In the genomic region with DNA sequence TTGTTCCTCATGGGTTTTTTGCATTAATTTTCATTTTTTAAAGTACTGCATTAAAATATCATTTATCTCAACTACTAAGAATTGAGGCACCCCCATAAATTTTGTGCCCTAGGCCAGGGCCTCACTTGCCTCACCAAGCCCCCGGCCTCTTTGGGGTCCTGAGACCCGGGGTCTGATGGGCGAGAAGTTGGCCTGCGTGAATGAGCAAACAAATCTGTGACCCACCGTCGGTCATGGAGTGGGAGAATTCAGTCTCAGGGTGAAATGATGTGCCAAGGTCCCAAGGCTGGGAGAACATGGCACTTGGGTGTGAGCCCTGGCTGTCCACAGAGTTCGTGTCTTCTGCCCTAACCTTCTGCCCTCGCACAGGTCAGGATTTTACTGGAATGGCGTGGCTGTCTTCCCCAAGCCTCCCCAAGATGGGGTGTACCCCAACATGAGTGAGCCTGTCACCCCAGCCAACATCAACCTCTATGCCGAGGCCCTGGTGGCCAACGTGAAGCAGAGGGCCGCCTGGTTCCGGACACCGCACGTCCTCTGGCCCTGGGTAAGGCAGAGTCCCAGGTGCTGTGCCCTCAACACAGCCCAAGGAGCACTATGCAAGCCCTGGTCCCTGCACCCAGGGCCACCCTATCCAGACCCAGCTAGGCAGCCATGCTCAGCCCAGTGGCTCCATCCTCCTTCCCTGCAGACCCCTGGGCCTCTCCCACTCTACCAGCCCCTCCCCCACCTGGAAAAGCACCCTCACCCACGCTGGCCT, we compare ENCODE assay signal across 31 cellular contexts.
"Had no signal": no experiment of that assay in that cellular context is flagged by ENCODE, and none has a peak within 500 bp of the region (broad histone marks: within the 10 kb centered on the region; RNA-seq: fewer than 3 reads in every experiment).

No MANE protein-coding gene starts in this region.

- H3K4me1 ChIP-seq: adrenal gland, body of pancreas, esophagus muscularis mucosa, foreskin keratinocyte, gastrocnemius medialis had no signal

- H3K27me3 Mint-ChIP-seq: activated CD4-positive, alpha-beta memory T cell treated with anti-CD3 and anti-CD28 coated beads for 36 hours; activated CD4-positive, alpha-beta T cell treated with anti-CD3 and anti-CD28 coated beads for 36 hours; activated CD4-positive, alpha-beta T cell treated with anti-CD3 and anti-CD28 coated beads, Interleukin-2, amount 10 ng/mL, durations not matched to agents 24 days and 14 days; activated CD8-positive, alpha-beta memory T cell treated with anti-CD3 and anti-CD28 coated beads, Interleukin-2, amount 10 ng/mL, durations not matched to agents 7 days and 5 days; activated naive CD4-positive, alpha-beta T cell treated with anti-CD3 and anti-CD28 coated beads, Interleukin-2, amount 50 U/mL, for 24 hours; activated naive CD8-positive, alpha-beta T cell treated with anti-CD3 and anti-CD28 coated beads for 36 hours; activated naive CD8-positive, alpha-beta T cell treated with anti-CD3 and anti-CD28 coated beads, Interleukin-2, amount 50 U/mL, for 24 hours; effector memory CD8-positive, alpha-beta T cell had no signal

- H3K9me3 ChIP-seq: adrenal gland, body of pancreas, esophagus muscularis mucosa, gastrocnemius medialis had no signal

- H3K27ac ChIP-seq: adrenal gland, body of pancreas, esophagus muscularis mucosa, foreskin keratinocyte, gastrocnemius medialis had no signal

- DNase-seq: activated CD4-positive, alpha-beta memory T cell treated with anti-CD3 and anti-CD28 coated beads for 36 hours; activated CD4-positive, alpha-beta T cell treated with anti-CD3 and anti-CD28 coated beads for 36 hours; activated CD4-positive, alpha-beta T cell treated with anti-CD3 and anti-CD28 coated beads, Interleukin-2, amount 10 ng/mL, durations not matched to agents 24 days and 14 days; activated CD4-positive, CD25-positive, alpha-beta regulatory T cell; activated CD4-positive, CD25-positive, alpha-beta regulatory T cell treated with anti-CD3 and anti-CD28 coated beads, Interleukin-2, amount 50 U/mL, for 72 hours; activated CD8-positive, alpha-beta memory T cell treated with anti-CD3 and anti-CD28 coated beads, Interleukin-2, amount 10 ng/mL, durations not matched to agents 7 days and 5 days; activated CD8-positive, alpha-beta memory T cell treated with anti-CD3 and anti-CD28 coated beads, Interleukin-2, amount 50 U/mL, for 4 hours; activated CD8-positive, alpha-beta T cell treated with anti-CD3 and anti-CD28 coated beads, Interleukin-2, amount 10 ng/mL, durations not matched to agents 7 days and 5 days; activated effector memory CD4-positive, alpha-beta T cell treated with anti-CD3 and anti-CD28 coated beads, Interleukin-2, amount 50 U/mL, for 16 hours; activated naive CD4-positive, alpha-beta T cell treated with anti-CD3 and anti-CD28 coated beads for 36 hours; activated naive CD8-positive, alpha-beta T cell treated with anti-CD3 and anti-CD28 coated beads for 36 hours; activated naive CD8-positive, alpha-beta T cell treated with anti-CD3 and anti-CD28 coated beads, Interleukin-2, amount 50 U/mL, for 24 hours; activated T-cell treated with anti-CD3 and anti-CD28 coated beads for 4 hours; activated T-cell treated with anti-CD3 and anti-CD28 coated beads, Interleukin-2, amount 50 U/mL, for 48 hours; adrenal gland; amygdala; aorta; body of pancreas; caudate nucleus; cortex of kidney; dermis blood vessel endothelial cell; effector CD4-positive, alpha-beta T cell; effector memory CD8-positive, alpha-beta T cell; erythroblast; foreskin keratinocyte; gastrocnemius medialis; T-helper 2 cell had no signal

- H3K4me3 Mint-ChIP-seq: activated CD4-positive, alpha-beta memory T cell treated with anti-CD3 and anti-CD28 coated beads for 36 hours; activated CD4-positive, alpha-beta T cell treated with anti-CD3 and anti-CD28 coated beads for 36 hours; activated CD4-positive, alpha-beta T cell treated with anti-CD3 and anti-CD28 coated beads, Interleukin-2, amount 10 ng/mL, durations not matched to agents 24 days and 14 days; activated CD8-positive, alpha-beta memory T cell treated with anti-CD3 and anti-CD28 coated beads, Interleukin-2, amount 10 ng/mL, durations not matched to agents 7 days and 5 days; activated CD8-positive, alpha-beta T cell treated with anti-CD3 and anti-CD28 coated beads, Interleukin-2, amount 10 ng/mL, durations not matched to agents 7 days and 5 days; activated naive CD4-positive, alpha-beta T cell treated with anti-CD3 and anti-CD28 coated beads for 36 hours; activated naive CD4-positive, alpha-beta T cell treated with anti-CD3 and anti-CD28 coated beads, Interleukin-2, amount 50 U/mL, for 24 hours; activated naive CD8-positive, alpha-beta T cell treated with anti-CD3 and anti-CD28 coated beads for 36 hours; activated naive CD8-positive, alpha-beta T cell treated with anti-CD3 and anti-CD28 coated beads, Interleukin-2, amount 50 U/mL, for 24 hours; activated T-helper 1 cell treated with anti-CD3 and anti-CD28 coated beads, Interleukin-12 subunit alpha, Interleukin-12 subunit beta, Interleukin-2, Interleukin-4 antibody, amounts not matched to agents 30 ng/mL and 10 ng/mL and 1 ng/mL, durations not matched to agents 14 hours and 24 hours and 36 hours; effector memory CD8-positive, alpha-beta T cell had no signal

- H3K4me3 ChIP-seq: adrenal gland, body of pancreas, esophagus muscularis mucosa, gastrocnemius medialis had no signal

- H3K27ac Mint-ChIP-seq: activated CD4-positive, alpha-beta memory T cell treated with anti-CD3 and anti-CD28 coated beads for 36 hours; activated CD4-positive, alpha-beta T cell treated with anti-CD3 and anti-CD28 coated beads for 36 hours; activated CD4-positive, alpha-beta T cell treated with anti-CD3 and anti-CD28 coated beads, Interleukin-2, amount 10 ng/mL, durations not matched to agents 24 days and 14 days; activated CD8-positive, alpha-beta memory T cell treated with anti-CD3 and anti-CD28 coated beads, Interleukin-2, amount 10 ng/mL, durations not matched to agents 7 days and 5 days; activated CD8-positive, alpha-beta T cell treated with anti-CD3 and anti-CD28 coated beads, Interleukin-2, amount 10 ng/mL, durations not matched to agents 7 days and 5 days; activated naive CD4-positive, alpha-beta T cell treated with anti-CD3 and anti-CD28 coated beads for 36 hours; activated naive CD4-positive, alpha-beta T cell treated with anti-CD3 and anti-CD28 coated beads, Interleukin-2, amount 50 U/mL, for 24 hours; activated naive CD8-positive, alpha-beta T cell treated with anti-CD3 and anti-CD28 coated beads for 36 hours; activated naive CD8-positive, alpha-beta T cell treated with anti-CD3 and anti-CD28 coated beads, Interleukin-2, amount 50 U/mL, for 24 hours; activated T-helper 1 cell treated with anti-CD3 and anti-CD28 coated beads, Interleukin-12 subunit alpha, Interleukin-12 subunit beta, Interleukin-2, Interleukin-4 antibody, amounts not matched to agents 30 ng/mL and 10 ng/mL and 1 ng/mL, durations not matched to agents 14 hours and 24 hours and 36 hours; activated T-helper 2 cell treated with anti-CD3 and anti-CD28 coated beads, Interferon-gamma antibody, Interleukin-2, Interleukin-4, amounts not matched to agents 10 μg/mL and 5 μg/mL and 100 μg/mL, durations not matched to agents 14 hours and 24 hours and 36 hours; effector memory CD8-positive, alpha-beta T cell had no signal

- ATAC-seq: activated CD4-positive, alpha-beta T cell treated with anti-CD3 and anti-CD28 coated beads for 36 hours; activated CD8-positive, alpha-beta memory T cell treated with anti-CD3 and anti-CD28 coated beads, Interleukin-2, amount 10 ng/mL, durations not matched to agents 7 days and 5 days; activated CD8-positive, alpha-beta T cell treated with anti-CD3 and anti-CD28 coated beads, Interleukin-2, amount 10 ng/mL, durations not matched to agents 7 days and 5 days; activated naive CD8-positive, alpha-beta T cell treated with anti-CD3 and anti-CD28 coated beads, Interleukin-2, amount 50 U/mL, for 24 hours; body of pancreas; effector memory CD8-positive, alpha-beta T cell; foreskin keratinocyte; gastrocnemius medialis had no signal

- H3K4me1 Mint-ChIP-seq: activated CD4-positive, alpha-beta T cell treated with anti-CD3 and anti-CD28 coated beads for 36 hours; activated CD4-positive, alpha-beta T cell treated with anti-CD3 and anti-CD28 coated beads, Interleukin-2, amount 10 ng/mL, durations not matched to agents 24 days and 14 days; activated CD8-positive, alpha-beta memory T cell treated with anti-CD3 and anti-CD28 coated beads, Interleukin-2, amount 10 ng/mL, durations not matched to agents 7 days and 5 days; activated naive CD4-positive, alpha-beta T cell treated with anti-CD3 and anti-CD28 coated beads, Interleukin-2, amount 50 U/mL, for 24 hours; activated naive CD8-positive, alpha-beta T cell treated with anti-CD3 and anti-CD28 coated beads for 36 hours; activated naive CD8-positive, alpha-beta T cell treated with anti-CD3 and anti-CD28 coated beads, Interleukin-2, amount 50 U/mL, for 24 hours had no signal

- H3K36me3 ChIP-seq: gastrocnemius medialis had no signal

- H3K9me3 Mint-ChIP-seq: activated CD4-positive, alpha-beta memory T cell treated with anti-CD3 and anti-CD28 coated beads for 36 hours; activated CD4-positive, alpha-beta T cell treated with anti-CD3 and anti-CD28 coated beads, Interleukin-2, amount 10 ng/mL, durations not matched to agents 24 days and 14 days; activated naive CD4-positive, alpha-beta T cell treated with anti-CD3 and anti-CD28 coated beads for 36 hours; activated naive CD4-positive, alpha-beta T cell treated with anti-CD3 and anti-CD28 coated beads, Interleukin-2, amount 50 U/mL, for 24 hours; activated naive CD8-positive, alpha-beta T cell treated with anti-CD3 and anti-CD28 coated beads for 36 hours; activated naive CD8-positive, alpha-beta T cell treated with anti-CD3 and anti-CD28 coated beads, Interleukin-2, amount 50 U/mL, for 24 hours; activated T-helper 1 cell treated with anti-CD3 and anti-CD28 coated beads, Interleukin-12 subunit alpha, Interleukin-12 subunit beta, Interleukin-2, Interleukin-4 antibody, amounts not matched to agents 30 ng/mL and 10 ng/mL and 1 ng/mL, durations not matched to agents 14 hours and 24 hours and 36 hours; activated T-helper 2 cell treated with anti-CD3 and anti-CD28 coated beads, Interferon-gamma antibody, Interleukin-2, Interleukin-4, amounts not matched to agents 10 μg/mL and 5 μg/mL and 100 μg/mL, durations not matched to agents 14 hours and 24 hours and 36 hours; effector memory CD8-positive, alpha-beta T cell had no signal

- H3K27me3 ChIP-seq: adrenal gland, body of pancreas, esophagus muscularis mucosa, foreskin keratinocyte had no signal
